ENCODE assay signal across 8 cellular contexts in the genomic region with DNA sequence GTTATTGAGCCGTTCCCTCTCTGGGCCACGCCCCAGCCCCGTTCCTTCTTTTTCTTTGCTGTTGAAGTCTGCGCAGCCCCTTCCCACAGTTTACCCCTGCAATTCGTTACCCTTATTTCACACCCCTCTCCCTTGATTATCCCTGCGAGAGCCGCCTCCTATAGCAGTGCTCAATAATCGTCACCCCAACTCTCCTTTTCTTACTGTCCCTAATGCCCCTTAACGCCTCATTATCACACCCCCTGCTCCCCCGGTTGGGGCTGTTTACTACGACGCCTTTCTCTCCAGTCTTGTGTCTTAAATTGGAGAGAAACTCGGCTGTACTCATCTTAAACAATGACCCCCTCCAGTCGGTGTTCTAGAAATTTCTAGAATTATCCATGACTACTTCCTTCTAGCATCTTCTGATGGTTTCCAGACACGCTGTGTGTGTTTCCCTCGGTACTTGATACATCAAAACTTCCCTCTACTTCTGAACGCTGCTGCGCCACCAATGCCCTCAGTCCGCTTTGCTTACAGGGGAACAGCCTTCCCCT. TPM values are rescaled to one million over a fixed set of nuclear protein-coding genes. Genes with fewer than 3 reads are reported as not detected.
DNase-seq lines count a peak whose midpoint lies in the region; ATAC-seq and TF ChIP-seq lines count a peak whose summit lies in the region.

No MANE protein-coding gene starts in this region.

- H3K36me3 ChIP-seq in hepatocyte (replicated peaks; ENCODE audit: insufficient read depth, low read depth) (no peaks in the 10 kb centered on the region), skeletal muscle tissue (ENCODE audit: control insufficient read depth in 3 of 3, insufficient read depth in 3 of 3, low read length in 3 of 3) (no peaks in the 10 kb centered on the region)

- no peaks in the 10 kb centered on the region for H3K9me3 ChIP-seq in hepatocyte (ENCODE audit: low read depth)
- H3K9me3 ChIP-seq in skeletal muscle tissue (ENCODE audit: control insufficient read depth in 3 of 3, low read length in 3 of 3) = no peaks in the 10 kb centered on the region

- peaks cover 41% of the 10 kb centered on the region for H3K79me2 ChIP-seq in hepatocyte

- peak overlapping the region; percentile 77 for H3K4me3 ChIP-seq in hepatocyte
- H3K4me3 ChIP-seq in skeletal muscle tissue (ENCODE audit: low read length in 3 of 3) = peak overlapping the region; percentile 78 to 83 (median 82)

- H3K4me1 Mint-ChIP-seq in activated naive CD4-positive, alpha-beta T cell treated with anti-CD3 and anti-CD28 coated beads, Interleukin-2, amount 50 U/mL, for 24 hours = peaks cover 47% of the 10 kb centered on the region

- peaks cover 29% of the 10 kb centered on the region for H4K20me1 ChIP-seq in hepatocyte (ENCODE audit: insufficient read depth, poor library complexity, severe bottlenecking)

- peak overlapping the region; percentile 97 for H3K27ac ChIP-seq in hepatocyte
- peak overlapping the region; percentile 84 for H3K27ac ChIP-seq in skeletal muscle tissue (ENCODE audit: low read depth, low read length)

- H3K27me3 Mint-ChIP-seq in activated naive CD4-positive, alpha-beta T cell treated with anti-CD3 and anti-CD28 coated beads, Interleukin-2, amount 50 U/mL, for 24 hours = no peaks in the 10 kb centered on the region

- no peak for TF ChIP-seq CTCF in hepatocyte (IDR thresholded peaks at IDR 0.05; ENCODE audit: poor library complexity)

- peak overlapping the region; percentile 81 to 86 (median 83) for H3K9ac ChIP-seq in skeletal muscle tissue (ENCODE audit: low read depth in 1 of 3, low read length in 3 of 3)

- H3K27me3 ChIP-seq in hepatocyte = no peaks in the 10 kb centered on the region
- no peaks in the 10 kb centered on the region for H3K27me3 ChIP-seq in skeletal muscle tissue (ENCODE audit: control insufficient read depth in 3 of 3, insufficient read depth in 3 of 3, low read length in 3 of 3)

- H3K9me2 ChIP-seq in hepatocyte (replicated peaks; ENCODE audit: insufficient read depth) = no peaks in the 10 kb centered on the region

- peak overlapping the region; percentile 92 for H3K4me2 ChIP-seq in hepatocyte

- no peak for ATAC-seq in activated naive CD4-positive, alpha-beta T cell treated with anti-CD3 and anti-CD28 coated beads, Interleukin-2, amount 50 U/mL, for 72 hours
- no peak for ATAC-seq in GM19455 (IDR thresholded peaks at IDR 0.05; ENCODE audit: unreplicated experiment)

- peak overlapping the region; percentile 64 for H2AFZ ChIP-seq in hepatocyte

- peaks cover 35% of the 10 kb centered on the region for H3K4me1 ChIP-seq in hepatocyte (ENCODE audit: insufficient read depth)
- H3K4me1 ChIP-seq in skeletal muscle tissue (ENCODE audit: control insufficient read depth in 3 of 3, insufficient read depth in 3 of 3, low read length in 3 of 3) = peaks cover 35 to 39% (median 37%) of the 10 kb centered on the region in 3 donors

- WGBS in hepatocyte (ENCODE audit: low lambda C conversion rate, missing lambda C conversion rate) = 12% methylated on average over 19 of the region's 19 CpGs

- H3K36me3 Mint-ChIP-seq in activated naive CD4-positive, alpha-beta T cell treated with anti-CD3 and anti-CD28 coated beads, Interleukin-2, amount 50 U/mL, for 24 hours = peaks cover 7% of the 10 kb centered on the region
- peaks cover 33 to 35% of the 10 kb centered on the region in 2 donors for H3K36me3 Mint-ChIP-seq in activated naive CD4-positive, alpha-beta T cell treated with anti-CD3 and anti-CD28 coated beads, Interleukin-2, amount 50 U/mL, for 72 hours

- no peaks in the 10 kb centered on the region for H3K9me3 Mint-ChIP-seq in activated naive CD4-positive, alpha-beta T cell treated with anti-CD3 and anti-CD28 coated beads, Interleukin-2, amount 50 U/mL, for 24 hours
- H3K9me3 Mint-ChIP-seq in activated naive CD4-positive, alpha-beta T cell treated with anti-CD3 and anti-CD28 coated beads, Interleukin-2, amount 50 U/mL, for 72 hours = peaks cover 0 to 6% of the 10 kb centered on the region in 2 donors

- H3K4me3 Mint-ChIP-seq in activated naive CD4-positive, alpha-beta T cell treated with anti-CD3 and anti-CD28 coated beads, Interleukin-2, amount 50 U/mL, for 24 hours = peak overlapping the region; percentile 95

- H3K27ac Mint-ChIP-seq in activated naive CD4-positive, alpha-beta T cell treated with anti-CD3 and anti-CD28 coated beads, Interleukin-2, amount 50 U/mL, for 24 hours = peak overlapping the region; percentile 95
- peak overlapping the region; percentile 92 to 98 for H3K27ac Mint-ChIP-seq in activated naive CD4-positive, alpha-beta T cell treated with anti-CD3 and anti-CD28 coated beads, Interleukin-2, amount 50 U/mL, for 72 hours

- DNase-seq in activated naive CD4-positive, alpha-beta T cell treated with anti-CD3 and anti-CD28 coated beads, Interleukin-2, amount 50 U/mL, for 16 hours = no peak
- DNase-seq in activated naive CD4-positive, alpha-beta T cell treated with anti-CD3 and anti-CD28 coated beads, Interleukin-2, amount 50 U/mL, for 72 hours (ENCODE audit: low spot score in 2 of 2) = no peak
- DNase-seq in hepatocyte (ENCODE audit: low spot score) = peak; percentile 41
- no peak for DNase-seq in ureter (ENCODE audit: low spot score)
- no peak for DNase-seq in RPMI8226

RNA-seq across cellular contexts. Expression of gene FBXL14, which starts 0.7 kb away (rescaled TPM):
- total RNA-seq in activated naive CD4-positive, alpha-beta T cell treated with anti-CD3 and anti-CD28 coated beads, Interleukin-2, amount 50 U/mL, for 72 hours = 10 to 100 TPM; 21.7 to 25.3 TPM
- total RNA-seq in hepatocyte = 8.6 and 13.5 TPM in 2 replicates
- polyA plus RNA-seq in hepatocyte = 10.7 and 11.7 TPM in 2 replicates
- total RNA-seq in skeletal muscle tissue = 5.2 TPM
- 12.8 TPM for total RNA-seq in ureter

RNA-seq across cellular contexts. Expression of gene WNT5B, which starts 33.9 kb away (rescaled TPM):
- under 1 TPM in 1 of 2 donors, not detected in 1; 0.18 TPM for total RNA-seq in activated naive CD4-positive, alpha-beta T cell treated with anti-CD3 and anti-CD28 coated beads, Interleukin-2, amount 50 U/mL, for 72 hours
- total RNA-seq in hepatocyte = 16.6 and 19.9 TPM in 2 replicates
- 35.3 and 46.7 TPM in 2 replicates for polyA plus RNA-seq in hepatocyte
- total RNA-seq in skeletal muscle tissue = 30.3 TPM
- total RNA-seq in ureter = 7.2 TPM
